ENCODE assay signal across 1 cellular context in genomic region chr3:50044976-50045375, GRCh38.
TF ChIP-seq lines count a peak whose summit lies in the region.

No MANE protein-coding gene starts in this region.

TF ChIP-seq in HepG2, 621 proteins besides CTCF, POLR2A, EP300 and RAD21:
- no peak for TF ChIP-seq FOXK1 (CRISPR knock-in tag; IDR thresholded peaks at IDR 0.05; ENCODE audit: borderline replicate concordance, low read depth)
- TF ChIP-seq MED1 (CRISPR knock-in tag; IDR thresholded peaks at IDR 0.05), result no peak
- TF ChIP-seq ARNT2 (CRISPR knock-in tag; IDR thresholded peaks at IDR 0.05; ENCODE audit: low read depth), result no peak
